ENCODE assay signal across 17 cellular contexts in genomic region chr6:68043122-68043398, GRCh38.
DNase-seq lines count a peak whose midpoint lies in the region; ATAC-seq and TF ChIP-seq lines count a peak whose summit lies in the region.
"Had no signal": no experiment of that assay in that cellular context is flagged by ENCODE, and none has a peak within 500 bp of the region (broad histone marks: within the 10 kb centered on the region; RNA-seq: fewer than 3 reads in every experiment).

No MANE protein-coding gene starts in this region.

- peaks cover 52% of the 10 kb centered on the region for H3K4me1 Mint-ChIP-seq in GM23338
- peaks cover 71% of the 10 kb centered on the region for H3K4me1 Mint-ChIP-seq in WTC11

- H3K9ac ChIP-seq in Karpas-422 (ENCODE audit: low read length): no peak overlapping the region
- H3K9ac ChIP-seq: BLaER1 treated with 17β-estradiol and CSF1 and Interleukin-3, amounts not matched to agents 10 nM and 100 nM had no signal

- POLR2A ChIA-PET in WTC11 (lab: Charles Lee): no interaction called here

- TF ChIP-seq CTCF in GM23338 (conservative IDR thresholded peaks at IDR 0.05; ENCODE audit: low read depth in 2 of 2) (no peak), WTC11 (IDR thresholded peaks at IDR 0.05) (no peak)

- H4K20me1 ChIP-seq in GM23338 (replicated peaks; ENCODE audit: insufficient read depth) (no peaks in the 10 kb centered on the region), Karpas-422 (ENCODE audit: insufficient read depth, low read depth, low read length) (no peaks in the 10 kb centered on the region)
- H4K20me1 ChIP-seq: BLaER1 treated with 17β-estradiol and CSF1 and Interleukin-3, amounts not matched to agents 10 nM and 100 nM had no signal

- H3K9me3 ChIP-seq in Karpas-422 (ENCODE audit: low read length): no peaks in the 10 kb centered on the region
- H3K9me3 ChIP-seq: BLaER1 treated with 17β-estradiol and CSF1 and Interleukin-3, amounts not matched to agents 10 nM and 100 nM had no signal

- H3K36me3 Mint-ChIP-seq in GM23338 (ENCODE audit: low read depth): peaks cover 26% of the 10 kb centered on the region
- H3K36me3 Mint-ChIP-seq in WTC11: peaks cover 25% of the 10 kb centered on the region
- H3K36me3 Mint-ChIP-seq: CD8-positive, alpha-beta T cell had no signal

- DNase-seq in GM23338 (ENCODE audit: low spot score) (no peak), Karpas-422 (peak; percentile 31), WTC11 (ENCODE audit: low spot score) (no peak), retina (no peak), DMS114 treated with DMSO at 0.1 percent for 48 hours (lab: John Stamatoyannopoulos, UW; ENCODE audit: unreplicated experiment) (no peak), iPS-NIHi11 (ENCODE audit: low spot score) (no peak)
- DNase-seq: 8988T; ACHN; CD4-positive, alpha-beta T cell; CD8-positive, alpha-beta T cell; COR-L47; DMS 273 treated with DMSO at 0.1 percent for 48 hours; DMS79 treated with DMSO at 0.1 percent for 48 hours; GF-D8 had no signal

- H2AFZ ChIP-seq in GM23338 (no peak overlapping the region), Karpas-422 (ENCODE audit: low read length) (0 out of 2 replicates have a peak overlapping the region, but pooled peaks have one; percentile 38)

- CTCF ChIA-PET in WTC11 (lab: Charles Lee): no interaction called here

- H3K9me3 Mint-ChIP-seq in GM23338 (peaks cover 14% of the 10 kb centered on the region), WTC11 (peaks cover 25% of the 10 kb centered on the region)

- H3K36me3 ChIP-seq in GM23338 (ENCODE audit: insufficient read depth) (no peaks in the 10 kb centered on the region), Karpas-422 (ENCODE audit: insufficient read depth, low read length) (no peaks in the 10 kb centered on the region)
- H3K36me3 ChIP-seq: BLaER1 treated with 17β-estradiol and CSF1 and Interleukin-3, amounts not matched to agents 10 nM and 100 nM had no signal

- 0 out of 2 replicates have a peak overlapping the region, but pooled peaks have one; percentile 58 for H3K27ac Mint-ChIP-seq in GM23338
- H3K27ac Mint-ChIP-seq in WTC11: peak overlapping the region; percentile 32
- H3K27ac Mint-ChIP-seq: CD4-positive, alpha-beta T cell; CD8-positive, alpha-beta T cell had no signal

- H3K9me2 ChIP-seq in GM23338 (ENCODE audit: insufficient read depth) (no peaks in the 10 kb centered on the region), Karpas-422 (replicated peaks; ENCODE audit: insufficient read depth, low read length) (no peaks in the 10 kb centered on the region)

- H3K79me2 ChIP-seq in GM23338 (replicated peaks; ENCODE audit: insufficient read depth) (no peaks in the 10 kb centered on the region), Karpas-422 (ENCODE audit: low read length) (no peaks in the 10 kb centered on the region)

- H3K27me3 ChIP-seq in GM23338 (ENCODE audit: insufficient read depth) (no peaks in the 10 kb centered on the region), Karpas-422 (ENCODE audit: low read length) (no peaks in the 10 kb centered on the region)
- H3K27me3 ChIP-seq: BLaER1 treated with 17β-estradiol and CSF1 and Interleukin-3, amounts not matched to agents 10 nM and 100 nM had no signal

- H3K4me3 ChIP-seq in GM23338 (no peak overlapping the region), Karpas-422 (ENCODE audit: low read length) (no peak overlapping the region)
- H3K4me3 ChIP-seq: BLaER1 treated with 17β-estradiol and CSF1 and Interleukin-3, amounts not matched to agents 10 nM and 100 nM had no signal

- H3K27ac ChIP-seq in GM23338 (ENCODE audit: low read depth): no peak overlapping the region
- no peak overlapping the region for H3K27ac ChIP-seq in Karpas-422 (ENCODE audit: low read length)
- H3K27ac ChIP-seq: BLaER1 treated with 17β-estradiol and CSF1 and Interleukin-3, amounts not matched to agents 10 nM and 100 nM; C4-2B had no signal

- H3K4me3 Mint-ChIP-seq in GM23338: no peak overlapping the region
- H3K4me3 Mint-ChIP-seq in WTC11: no peak overlapping the region
- H3K4me3 Mint-ChIP-seq: CD4-positive, alpha-beta T cell; CD8-positive, alpha-beta T cell had no signal

- H3K4me1 ChIP-seq in GM23338 (ENCODE audit: insufficient read depth): peaks cover 37% of the 10 kb centered on the region
- peaks cover 28% of the 10 kb centered on the region for H3K4me1 ChIP-seq in Karpas-422 (ENCODE audit: low read length)
- H3K4me1 ChIP-seq: BLaER1 treated with 17β-estradiol and CSF1 and Interleukin-3, amounts not matched to agents 10 nM and 100 nM had no signal

- peaks cover 4% of the 10 kb centered on the region for H3K27me3 Mint-ChIP-seq in GM23338 (ENCODE audit: insufficient read depth, low read depth, poor library complexity)
- H3K27me3 Mint-ChIP-seq in WTC11 (ENCODE audit: low read depth): no peaks in the 10 kb centered on the region
- H3K27me3 Mint-ChIP-seq: CD4-positive, alpha-beta T cell had no signal

- no peak for ATAC-seq in GM23338
- no peak for ATAC-seq in WTC11
- no peak for ATAC-seq in GM21423 (IDR thresholded peaks at IDR 0.05; ENCODE audit: unreplicated experiment)
- ATAC-seq: CD8-positive, alpha-beta T cell had no signal

- H3K4me2 ChIP-seq in GM23338 (no peak overlapping the region), Karpas-422 (ENCODE audit: low read depth, low read length, poor library complexity, severe bottlenecking) (no peak overlapping the region)
- H3K4me2 ChIP-seq: BLaER1 treated with 17β-estradiol and CSF1 and Interleukin-3, amounts not matched to agents 10 nM and 100 nM had no signal

- H3F3A ChIP-seq in GM23338 (replicated peaks; ENCODE audit: low read depth): no peaks in the 10 kb centered on the region

TF ChIP-seq in GM23338, 12 proteins besides CTCF, POLR2A, EP300 and RAD21 (continues in another document):
- TF ChIP-seq CREB1 (CRISPR knock-in tag; IDR thresholded peaks at IDR 0.05; ENCODE audit: low read depth) (no peak), STAT1 (IDR thresholded peaks at IDR 0.05; ENCODE audit: unreplicated experiment) (no peak), REST (IDR thresholded peaks at IDR 0.05; ENCODE audit: unreplicated experiment) (no peak), POLR2AphosphoS5 (IDR thresholded peaks at IDR 0.05; ENCODE audit: low read depth) (no peak), EZH2phosphoT487 (IDR thresholded peaks at IDR 0.05; ENCODE audit: unreplicated experiment) (no peak), JUNB (IDR thresholded peaks at IDR 0.05; ENCODE audit: unreplicated experiment) (no peak), NANOG (IDR thresholded peaks at IDR 0.05; ENCODE audit: borderline replicate concordance) (no peak)

TF ChIP-seq in WTC11, 78 proteins besides CTCF, POLR2A, EP300 and RAD21:
- no peak for TF ChIP-seq SOX15 (CRISPR knock-in tag; IDR thresholded peaks at IDR 0.05)
- no peak for TF ChIP-seq STAT6 (CRISPR knock-in tag; conservative IDR thresholded peaks at IDR 0.05; ENCODE audit: low read depth)
- no peak for TF ChIP-seq NFYB (CRISPR knock-in tag; conservative IDR thresholded peaks at IDR 0.05; ENCODE audit: low read depth)
